1 cellular context compared by ENCODE assay signal in the genomic region with DNA sequence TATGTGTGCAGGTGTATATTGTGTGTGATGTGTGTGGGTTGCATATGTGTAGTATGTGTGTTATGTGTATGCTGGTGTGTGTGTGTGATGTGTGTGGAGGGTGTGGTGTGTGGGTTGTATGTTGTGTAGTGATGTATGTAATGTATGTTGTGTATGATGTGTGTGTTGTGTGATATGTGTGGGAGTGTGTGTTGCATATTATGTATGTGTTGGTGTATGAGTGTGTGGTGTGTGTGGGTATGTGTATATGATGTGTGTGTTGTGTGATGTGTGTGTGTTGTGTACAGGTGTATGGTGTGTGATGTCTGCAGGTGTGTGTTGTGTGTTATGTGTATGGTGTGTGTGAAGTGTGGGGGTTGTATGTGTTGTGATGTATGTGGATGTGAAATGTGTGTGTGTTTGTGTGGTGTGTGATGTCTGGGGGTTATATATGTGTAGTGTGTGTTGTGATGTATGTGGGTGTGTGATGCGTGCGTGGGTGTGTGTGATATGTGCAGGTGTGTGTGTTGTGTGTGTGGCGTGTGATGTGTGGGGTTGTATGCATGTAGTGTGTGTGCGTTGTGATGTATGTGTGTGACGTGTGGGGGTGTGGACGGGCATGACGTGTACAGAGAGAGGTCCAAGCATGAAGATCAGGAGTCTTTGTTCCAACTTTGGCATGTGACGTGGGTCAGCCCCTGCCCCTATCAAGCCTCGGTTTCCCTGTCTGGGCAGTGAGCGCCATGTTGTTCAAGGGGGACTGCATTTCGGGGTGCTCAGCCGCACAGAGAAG.
TF ChIP-seq lines count a peak whose summit lies in the region.

No MANE protein-coding gene starts in this region.

TF ChIP-seq in HEK293, 187 proteins besides CTCF, POLR2A, EP300 and RAD21:
- TF ChIP-seq ZFHX2 (tag by site-specific recombination; conservative IDR thresholded peaks at IDR 0.05) (peak; percentile 57; the same call in 1 of the 2 replicates), EGR2 (tag by site-specific recombination; IDR thresholded peaks at IDR 0.05; ENCODE audit: low read depth) (peak; percentile 11; the same call in 1 of the 2 replicates), ZNF791 (tag by site-specific recombination; IDR thresholded peaks at IDR 0.05) (no peak), ZBTB20 (tag by site-specific recombination; IDR thresholded peaks at IDR 0.05) (peak; percentile 17; the same call in 1 of the 2 replicates), ZNF174 (tag by site-specific recombination; IDR thresholded peaks at IDR 0.05) (no peak), ZNF341 (tag by site-specific recombination; IDR thresholded peaks at IDR 0.05; ENCODE audit: low read depth) (no peak), ZNF785 (tag by site-specific recombination; IDR thresholded peaks at IDR 0.05) (peak; percentile 23; the same call in 1 of the 2 replicates), MZF1 (tag by site-specific recombination; IDR thresholded peaks at IDR 0.05; ENCODE audit: borderline replicate concordance) (no peak), ZNF707 (tag by site-specific recombination; IDR thresholded peaks at IDR 0.05) (0 out of 2 replicates have a peak, but pooled peaks have one; percentile 9), ZNF426 (tag by site-specific recombination; IDR thresholded peaks at IDR 0.05) (no peak), ZNF76 (tag by site-specific recombination; IDR thresholded peaks at IDR 0.05; ENCODE audit: borderline replicate concordance, low read depth) (0 out of 2 replicates have a peak, but pooled peaks have one; percentile 23), ZNF175 (tag by site-specific recombination; IDR thresholded peaks at IDR 0.05) (0 out of 2 replicates have a peak, but pooled peaks have one; percentile 82), ZNF274 (IDR thresholded peaks at IDR 0.05; ENCODE audit: low read length) (no peak), ZNF274 (tag by site-specific recombination; IDR thresholded peaks at IDR 0.05; ENCODE audit: borderline replicate concordance) (no peak)
- TF ChIP-seq, protein P1, sequence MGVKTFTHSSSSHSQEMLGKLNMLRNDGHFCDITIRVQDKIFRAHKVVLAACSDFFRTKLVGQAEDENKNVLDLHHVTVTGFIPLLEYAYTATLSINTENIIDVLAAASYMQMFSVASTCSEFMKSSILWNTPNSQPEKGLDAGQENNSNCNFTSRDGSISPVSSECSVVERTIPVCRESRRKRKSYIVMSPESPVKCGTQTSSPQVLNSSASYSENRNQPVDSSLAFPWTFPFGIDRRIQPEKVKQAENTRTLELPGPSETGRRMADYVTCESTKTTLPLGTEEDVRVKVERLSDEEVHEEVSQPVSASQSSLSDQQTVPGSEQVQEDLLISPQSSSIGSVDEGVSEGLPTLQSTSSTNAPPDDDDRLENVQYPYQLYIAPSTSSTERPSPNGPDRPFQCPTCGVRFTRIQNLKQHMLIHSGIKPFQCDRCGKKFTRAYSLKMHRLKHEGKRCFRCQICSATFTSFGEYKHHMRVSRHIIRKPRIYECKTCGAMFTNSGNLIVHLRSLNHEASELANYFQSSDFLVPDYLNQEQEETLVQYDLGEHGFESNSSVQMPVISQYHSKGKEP (tag by site-specific recombination; IDR thresholded peaks at IDR 0.05) = no peak
- TF ChIP-seq, protein P2, sequence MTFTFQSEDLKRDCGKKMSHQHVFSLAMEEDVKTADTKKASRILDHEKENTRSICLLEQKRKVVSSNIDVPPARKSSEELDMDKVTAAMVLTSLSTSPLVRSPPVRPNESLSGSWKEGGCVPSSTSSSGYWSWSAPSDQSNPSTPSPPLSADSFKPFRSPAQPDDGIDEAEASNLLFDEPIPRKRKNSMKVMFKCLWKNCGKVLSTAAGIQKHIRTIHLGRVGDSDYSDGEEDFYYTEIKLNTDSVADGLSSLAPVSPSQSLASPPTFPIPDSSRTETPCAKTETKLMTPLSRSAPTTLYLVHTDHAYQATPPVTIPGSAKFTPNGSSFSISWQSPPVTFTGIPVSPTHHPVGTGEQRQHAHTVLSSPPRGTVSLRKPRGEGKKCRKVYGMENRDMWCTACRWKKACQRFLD (tag by site-specific recombination; IDR thresholded peaks at IDR 0.05) = no peak
- TF ChIP-seq, protein P3, sequence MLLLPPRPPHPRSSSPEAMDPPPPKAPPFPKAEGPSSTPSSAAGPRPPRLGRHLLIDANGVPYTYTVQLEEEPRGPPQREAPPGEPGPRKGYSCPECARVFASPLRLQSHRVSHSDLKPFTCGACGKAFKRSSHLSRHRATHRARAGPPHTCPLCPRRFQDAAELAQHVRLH (tag by site-specific recombination; IDR thresholded peaks at IDR 0.05) = no peak
- TF ChIP-seq, protein P4, sequence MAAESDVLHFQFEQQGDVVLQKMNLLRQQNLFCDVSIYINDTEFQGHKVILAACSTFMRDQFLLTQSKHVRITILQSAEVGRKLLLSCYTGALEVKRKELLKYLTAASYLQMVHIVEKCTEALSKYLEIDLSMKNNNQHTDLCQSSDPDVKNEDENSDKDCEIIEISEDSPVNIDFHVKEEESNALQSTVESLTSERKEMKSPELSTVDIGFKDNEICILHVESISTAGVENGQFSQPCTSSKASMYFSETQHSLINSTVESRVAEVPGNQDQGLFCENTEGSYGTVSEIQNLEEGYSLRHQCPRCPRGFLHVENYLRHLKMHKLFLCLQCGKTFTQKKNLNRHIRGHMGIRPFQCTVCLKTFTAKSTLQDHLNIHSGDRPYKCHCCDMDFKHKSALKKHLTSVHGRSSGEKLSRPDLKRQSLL (tag by site-specific recombination; IDR thresholded peaks at IDR 0.05) = no peak
